Comparison of ENCODE assay signal across 9 cellular contexts in the genomic region with DNA sequence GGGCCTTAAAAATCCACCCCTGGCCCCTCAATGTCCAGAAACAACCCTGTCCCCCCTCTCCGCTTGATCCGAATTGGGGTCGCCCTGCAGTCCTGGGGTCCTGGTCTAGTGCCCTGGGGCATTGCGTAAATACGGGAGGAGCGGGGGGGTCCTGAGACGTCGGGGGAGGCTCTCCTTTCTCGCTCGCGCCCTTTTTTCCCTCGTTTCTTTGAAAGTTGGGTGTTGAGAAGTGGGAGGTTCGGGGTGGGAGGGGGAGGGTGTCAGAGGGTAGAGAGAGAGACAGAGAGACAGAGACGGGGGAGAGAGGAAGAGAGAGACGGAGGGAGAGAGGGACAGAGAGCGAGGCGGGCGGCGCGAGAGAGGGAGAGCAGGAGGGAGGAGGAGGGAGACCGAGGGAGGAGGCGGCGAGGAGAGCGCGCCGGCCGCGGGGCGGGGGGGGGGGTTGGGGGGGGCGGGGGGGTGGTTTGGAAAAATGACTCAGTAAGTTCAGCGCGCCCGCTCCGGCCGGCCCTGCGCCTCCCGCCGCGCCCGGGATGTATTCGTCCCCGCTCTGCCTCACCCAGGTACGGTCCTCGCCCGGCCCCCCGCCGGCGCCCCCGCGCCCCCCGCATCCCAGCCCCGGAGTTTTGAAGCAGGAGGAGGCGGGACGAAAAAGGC. TPM values are rescaled to one million over a fixed set of nuclear protein-coding genes. Genes with fewer than 3 reads are reported as not detected.
DNase-seq lines count a peak whose midpoint lies in the region; ATAC-seq, FAIRE-seq and TF ChIP-seq lines count a peak whose summit lies in the region.
"Had no signal": no experiment of that assay in that cellular context is flagged by ENCODE, and none has a peak within 500 bp of the region (broad histone marks: within the 10 kb centered on the region; RNA-seq: fewer than 3 reads in every experiment).

A gene (plus strand): TSS at position 480 of the 657 bp plus-strand sequence. CDS start 54 bp downstream, at position 534.

- ATAC-seq in WTC11 (peak; percentile 20), HepG2 (peak; percentile 10; the same call in 1 of the 3 replicates), HG03460 (IDR thresholded peaks at IDR 0.05; ENCODE audit: unreplicated experiment) (no peak), HG03139 (IDR thresholded peaks at IDR 0.05; ENCODE audit: unreplicated experiment) (no peak)

- peak within 1 kb of the TSS; percentile 22; the same call in 1 of the 2 replicates for H3K9ac ChIP-seq in HepG2 (ENCODE audit: insufficient read depth, low read depth, low read length)

- H3K27ac Mint-ChIP-seq in WTC11 = no peak within 1 kb of the TSS

- intact Hi-C loops in HepG2 (cut with micrococcal nuclease; ENCODE audit: unreplicated experiment) = no loop called here

- peak; percentile 83 for DNase-seq in ELR (ENCODE audit: low read depth)
- DNase-seq in LHCN-M2 (ENCODE audit: low read depth) = peak; percentile 89
- DNase-seq in WTC11 (ENCODE audit: low spot score) = no peak
- peak; percentile 51 for DNase-seq in dermis blood vessel endothelial cell
- no peak for DNase-seq in HepG2 (ENCODE audit: low spot score)
- peak; percentile 46 to 51 for DNase-seq in stimulated activated CD4-positive, alpha-beta T cell treated with anti-CD3 and anti-CD28 coated beads, Interleukin-4, amount 100 ng/mL, for 4 hours

- peak within 1 kb of the TSS; percentile 65 for H3K4me2 ChIP-seq in HepG2 (ENCODE audit: low read depth, low read length)

- no peaks in the 10 kb centered on the region for H3K9me3 Mint-ChIP-seq in WTC11

- TF ChIP-seq POLR2A in HepG2 (IDR thresholded peaks at IDR 0.05; ENCODE audit: insufficient read depth in 1 of 2, low read depth in 2 of 2, low read length in 2 of 2) = no peak

- no peaks in the 10 kb centered on the region for H3K27me3 ChIP-seq in HepG2 (ENCODE audit: control insufficient read depth in 1 of 2, insufficient read depth in 2 of 2, low read length in 2 of 2)

- 0 out of 2 replicates have a peak, but pooled peaks cover 3% of the 10 kb centered on the region for H4K20me1 ChIP-seq in HepG2 (ENCODE audit: insufficient read depth, low read length)

- no peaks in the 10 kb centered on the region for H3K36me3 ChIP-seq in HepG2 (replicated peaks in 1 of 2; ENCODE audit: control insufficient read depth in 1 of 2, insufficient read depth in 2 of 2, low read length in 2 of 2)

- H3K4me1 Mint-ChIP-seq in WTC11 = peaks cover 49% of the 10 kb centered on the region

- peaks cover 4% of the 10 kb centered on the region for H3K79me2 ChIP-seq in HepG2 (ENCODE audit: insufficient read depth, low read length)

- peak within 1 kb of the TSS; percentile 61 for H3K4me3 Mint-ChIP-seq in WTC11

- no peak within 1 kb of the TSS for H2AFZ ChIP-seq in HepG2 (ENCODE audit: low read length)

- H3K4me3 ChIP-seq in HepG2 (replicated peaks in 1 of 3; ENCODE audit: insufficient read depth in 1 of 3, low read depth in 2 of 3, low read length in 3 of 3) = peak within 1 kb of the TSS; percentile 34 to 65 (median 60); a peak in 4 of 6 replicates

- no peak for TF ChIP-seq EP300 in HepG2 (IDR thresholded peaks at IDR 0.05; ENCODE audit: low read depth in 2 of 2, low read length in 2 of 2)
- TF ChIP-seq EP300 in HepG2 (CRISPR knock-in tag; IDR thresholded peaks at IDR 0.05; ENCODE audit: borderline replicate concordance) = no peak

- POLR2A ChIA-PET in WTC11 (lab: Charles Lee) = no interaction called here
- POLR2A ChIA-PET in HepG2 (lab: Yijun Ruan, JAX) = interaction anchor here (0.5 kb wide), 1 partner anchor 14 kb away, joined by 3 read pairs; no protein-coding TSS in a partner anchor

- CTCF ChIA-PET in WTC11 (lab: Charles Lee) (interaction anchor here (1.2 kb wide), 1 partner anchor 63 kb away, joined by 6 read pairs; no protein-coding TSS in a partner anchor), HepG2 (lab: Yijun Ruan, JAX; ENCODE audit: low intra/inter-chr PET ratio, low total read pairs) (no interaction called here)

- no peak for TF ChIP-seq RAD21 in HepG2 (CRISPR knock-in tag; IDR thresholded peaks at IDR 0.05)

- H3K36me3 Mint-ChIP-seq in WTC11 = no peaks in the 10 kb centered on the region

- peaks cover 95% of the 10 kb centered on the region for H3K27me3 Mint-ChIP-seq in WTC11 (ENCODE audit: low read depth)

- BruUV-seq in HepG2 (replicated peaks; lab: Mats Ljungman, UMichigan) = no TSS peak

- 55% methylated on average over 52 of the region's 54 CpGs for WGBS in HepG2 (ENCODE audit: low lambda C conversion rate)

- no peak for TF ChIP-seq CTCF in WTC11 (IDR thresholded peaks at IDR 0.05)
- TF ChIP-seq CTCF in HepG2 (CRISPR knock-in tag; IDR thresholded peaks at IDR 0.05) = no peak

- no peaks in the 10 kb centered on the region for H3K9me3 ChIP-seq in HepG2 (ENCODE audit: low read length)

- peak within 1 kb of the TSS; percentile 52 for H3K27ac ChIP-seq in HepG2 (ENCODE audit: extremely low read length, insufficient read depth, low read length)

- peaks cover 20% of the 10 kb centered on the region for H3K4me1 ChIP-seq in HepG2 (ENCODE audit: insufficient read depth, low read length)

- in situ Hi-C loops in HepG2 (cut with HindIII; ENCODE audit: extremely low pct_ligation_motif_present, low pct_unique_long_range_greater_than_20kb) = no loop called here

- FAIRE-seq in HepG2 (lab: Jason Lieb, UNC) = no peak
- FAIRE-seq: colon had no signal

TF ChIP-seq in WTC11, 78 proteins besides CTCF, POLR2A, EP300 and RAD21 (continues in another document):
- no peak for TF ChIP-seq ZNF263 (CRISPR knock-in tag; IDR thresholded peaks at IDR 0.05; ENCODE audit: low read depth)
- no peak for TF ChIP-seq SMAD4 (CRISPR knock-in tag; IDR thresholded peaks at IDR 0.05)
- no peak for TF ChIP-seq ZNF416 (CRISPR knock-in tag; IDR thresholded peaks at IDR 0.05)
- TF ChIP-seq, protein P1, sequence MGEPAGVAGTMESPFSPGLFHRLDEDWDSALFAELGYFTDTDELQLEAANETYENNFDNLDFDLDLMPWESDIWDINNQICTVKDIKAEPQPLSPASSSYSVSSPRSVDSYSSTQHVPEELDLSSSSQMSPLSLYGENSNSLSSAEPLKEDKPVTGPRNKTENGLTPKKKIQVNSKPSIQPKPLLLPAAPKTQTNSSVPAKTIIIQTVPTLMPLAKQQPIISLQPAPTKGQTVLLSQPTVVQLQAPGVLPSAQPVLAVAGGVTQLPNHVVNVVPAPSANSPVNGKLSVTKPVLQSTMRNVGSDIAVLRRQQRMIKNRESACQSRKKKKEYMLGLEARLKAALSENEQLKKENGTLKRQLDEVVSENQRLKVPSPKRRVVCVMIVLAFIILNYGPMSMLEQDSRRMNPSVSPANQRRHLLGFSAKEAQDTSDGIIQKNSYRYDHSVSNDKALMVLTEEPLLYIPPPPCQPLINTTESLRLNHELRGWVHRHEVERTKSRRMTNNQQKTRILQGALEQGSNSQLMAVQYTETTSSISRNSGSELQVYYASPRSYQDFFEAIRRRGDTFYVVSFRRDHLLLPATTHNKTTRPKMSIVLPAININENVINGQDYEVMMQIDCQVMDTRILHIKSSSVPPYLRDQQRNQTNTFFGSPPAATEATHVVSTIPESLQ (CRISPR knock-in tag; IDR thresholded peaks at IDR 0.05) = no peak
- no peak for TF ChIP-seq ELF4 (CRISPR knock-in tag; IDR thresholded peaks at IDR 0.05; ENCODE audit: low read depth)

TF ChIP-seq in HepG2, 621 proteins besides CTCF, POLR2A, EP300 and RAD21:
- TF ChIP-seq ZNF263 (CRISPR knock-in tag; IDR thresholded peaks at IDR 0.05) = peak; percentile 53; the same call in 1 of the 2 replicates
- no peak for TF ChIP-seq TP53 (CRISPR knock-in tag; conservative IDR thresholded peaks at IDR 0.05)
- peak; percentile 39 for TF ChIP-seq HNRNPK (IDR thresholded peaks at IDR 0.05; ENCODE audit: low read depth, low read length, poor library complexity, severe bottlenecking)
- TF ChIP-seq ZSCAN22 (CRISPR knock-in tag; IDR thresholded peaks at IDR 0.05) = peak; percentile 74

RNA-seq across cellular contexts. Expression of the gene that starts here (rescaled TPM):
- total RNA-seq in LHCN-M2 (2014; rRNA removed) (53.3 and 61.3 TPM in 2 replicates), WTC11 (2021) (3.5 to 4.4 TPM (median 4.0 TPM) in 3 replicates), dermis blood vessel endothelial cell (33.0 and 59.0 TPM in 2 replicates), HepG2 (2016; rRNA removed; fragmentation: Illumina TruSeq; extraction: Trizol) (2.5 and 2.9 TPM in 2 replicates)
- 58.9 TPM for polyA plus RNA-seq in LHCN-M2 (2012)
- total RNA-seq in HepG2 (2016; cell fraction: cytosol; rRNA removed; fragmentation: Illumina TruSeq; extraction: Trizol; ENCODE audit: low read depth) = 2.9 and 3.0 TPM in 2 replicates
- 3.0 and 3.2 TPM in 2 replicates for total RNA-seq in HepG2 (2016; cell fraction: insoluble cytoplasmic fraction; rRNA removed; fragmentation: Illumina TruSeq; extraction: Trizol)
- 2.5 and 2.9 TPM in 2 replicates for total RNA-seq in HepG2 (2016; cell fraction: membrane; rRNA removed; fragmentation: Illumina TruSeq; extraction: Trizol)
- 3.8 and 5.6 TPM in 2 replicates for total RNA-seq in HepG2 (2016; cell fraction: nucleus; rRNA removed; fragmentation: Illumina TruSeq; extraction: Trizol)
- 1.3 and 1.6 TPM in 2 replicates for polyA plus RNA-seq in HepG2 (2011; rRNA removed)
- 0.71 and 0.79 TPM in 2 replicates for polyA plus RNA-seq in HepG2 (2011; cell fraction: cytosol; rRNA removed)
- polyA plus RNA-seq in HepG2 (2011; cell fraction: nucleus; rRNA removed) = 5.1 and 8.1 TPM in 2 replicates
- polyA plus RNA-seq in HepG2 (2012) = 5.9 and 8.4 TPM in 2 replicates
- polyA plus RNA-seq in HepG2 (2016; cell fraction: cytosol; fragmentation: Illumina TruSeq; extraction: Trizol; ENCODE audit: low read depth) = 1.1 and 1.4 TPM in 2 replicates
- 8.2 and 9.6 TPM in 2 replicates for polyA plus RNA-seq in HepG2 (2016; cell fraction: insoluble cytoplasmic fraction; fragmentation: Illumina TruSeq; extraction: Trizol; ENCODE audit: low read depth)
- polyA plus RNA-seq in HepG2 (2016; cell fraction: membrane; fragmentation: Illumina TruSeq; extraction: Trizol; ENCODE audit: low read depth) = 4.6 and 4.8 TPM in 2 replicates
- polyA plus RNA-seq in HepG2 (2016; cell fraction: nucleus; fragmentation: Illumina TruSeq; extraction: Trizol; ENCODE audit: insufficient read depth, low read depth) = 7.4 and 9.8 TPM in 2 replicates
- 5.3 and 16.7 TPM in 2 replicates for polyA minus RNA-seq in HepG2 (2011; rRNA and poly(A)+ RNA removed; ENCODE audit: low replicate concordance)
- polyA minus RNA-seq in HepG2 (2011; cell fraction: cytosol; rRNA and poly(A)+ RNA removed) = 5.2 and 5.4 TPM in 2 replicates
- polyA minus RNA-seq in HepG2 (2011; cell fraction: nucleus; rRNA and poly(A)+ RNA removed) = 5.1 and 5.3 TPM in 2 replicates

Comparison
In these comparisons a context has a peak if more than half of its experiments do, and no peak if none do; other contexts are left out.
1. DNase-seq: peak in ELR (single experiment), LHCN-M2 (single experiment), dermis blood vessel endothelial cell (single experiment) and stimulated activated CD4-positive, alpha-beta T cell treated with anti-CD3 and anti-CD28 coated beads, Interleukin-4, amount 100 ng/mL, for 4 hours (2 of 2); none in WTC11 (single experiment) and HepG2 (single experiment).
2. ATAC-seq: peak in WTC11 (single experiment) and HepG2 (single experiment); none in HG03460 (single experiment) and HG03139 (single experiment).